20 cellular contexts compared by ENCODE assay signal in the genomic region with DNA sequence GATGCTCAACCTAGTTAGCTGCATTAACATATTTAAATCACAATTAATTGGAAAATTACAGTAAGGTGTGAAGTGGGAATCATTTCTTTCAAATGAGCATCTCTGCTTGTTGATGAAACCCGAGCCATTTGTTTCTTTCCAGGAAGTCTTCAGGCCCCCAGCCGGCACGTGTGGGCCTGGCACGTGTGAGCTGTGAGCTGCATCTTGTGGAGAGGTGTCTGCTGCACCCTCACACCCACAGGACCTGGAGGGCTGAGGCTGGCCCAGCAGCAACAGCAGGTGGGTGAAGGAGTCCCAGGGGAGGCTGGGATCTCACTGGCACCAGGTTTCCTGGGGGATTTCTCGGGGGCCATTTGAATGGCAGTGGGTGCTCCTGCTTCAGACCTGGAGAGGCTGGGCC.
A peak's percentile ranks its signal among the peaks of the same experiment; 100 is the strongest.
DNase-seq lines count a peak whose midpoint lies in the region; ATAC-seq and TF ChIP-seq lines count a peak whose summit lies in the region.
"Had no signal": no experiment of that assay in that cellular context is flagged by ENCODE, and none has a peak within 500 bp of the region (broad histone marks: within the 10 kb centered on the region; RNA-seq: fewer than 3 reads in every experiment).

No MANE protein-coding gene starts in this region.

- H3K4me1 ChIP-seq in GM23338 (ENCODE audit: insufficient read depth) (no peaks in the 10 kb centered on the region), upper lobe of right lung (no peaks in the 10 kb centered on the region), aorta (ENCODE audit: control insufficient read depth in 1 of 2, insufficient read depth in 2 of 2, low read length in 2 of 2) (no peaks in the 10 kb centered on the region)
- H3K4me1 ChIP-seq: Caco-2, HAP-1 had no signal

- H3K27ac ChIP-seq in GM23338 (ENCODE audit: low read depth), result no peak overlapping the region
- no peak overlapping the region for H3K27ac ChIP-seq in upper lobe of right lung
- H3K27ac ChIP-seq in aorta (ENCODE audit: low read depth in 1 of 2, low read length in 2 of 2), result no peak overlapping the region
- H3K27ac ChIP-seq: 22Rv1, BLaER1, C4-2B had no signal

- no peaks in the 10 kb centered on the region for H3K79me2 ChIP-seq in GM23338 (replicated peaks; ENCODE audit: insufficient read depth)

- H2AFZ ChIP-seq in GM23338, result 0 out of 2 replicates have a peak overlapping the region, but pooled peaks have one; percentile 5

- H3K9me3 ChIP-seq in upper lobe of right lung (no peaks in the 10 kb centered on the region), aorta (ENCODE audit: control insufficient read depth, low read length) (no peaks in the 10 kb centered on the region)
- H3K9me3 ChIP-seq: BLaER1, Caco-2, HAP-1 had no signal

- intact Hi-C loops in upper lobe of right lung (cut with DNase I) (no loop called here), aorta (cut with DNase I) (no loop called here)

- H4K20me1 ChIP-seq in GM23338 (replicated peaks; ENCODE audit: insufficient read depth), result no peaks in the 10 kb centered on the region
- H4K20me1 ChIP-seq: BLaER1 had no signal

- no peaks in the 10 kb centered on the region for H3K36me3 Mint-ChIP-seq in GM23338 (ENCODE audit: low read depth)
- H3K36me3 Mint-ChIP-seq: CD4-positive, CD25-positive, alpha-beta regulatory T cell; CD8-positive, alpha-beta T cell had no signal

- H3K9me3 Mint-ChIP-seq in GM23338, result no peaks in the 10 kb centered on the region; the same call in 2 of the 3 replicates
- H3K9me3 Mint-ChIP-seq: CD8-positive, alpha-beta T cell had no signal

- no peaks in the 10 kb centered on the region for H3K9me2 ChIP-seq in GM23338 (ENCODE audit: insufficient read depth)

- peak; percentile 9 for DNase-seq in DMS153 (lab: John Stamatoyannopoulos, UW)
- no peak for DNase-seq in DMS153 treated with DMSO at 0.1 percent for 48 hours (lab: John Stamatoyannopoulos, UW; ENCODE audit: unreplicated experiment)
- no peak for DNase-seq in GM23338 (ENCODE audit: low spot score)
- DNase-seq in NCI-H2171 treated with DMSO at 0.1 percent for 48 hours (lab: John Stamatoyannopoulos, UW), result peak; percentile 29
- DNase-seq in upper lobe of right lung, result peak; percentile 47
- DNase-seq in aorta, result no peak
- DNase-seq: Caco-2; CD4-positive, CD25-positive, alpha-beta regulatory T cell; CD8-positive, alpha-beta T cell; DMS53; DMS79 treated with DMSO at 0.1 percent for 48 hours; GF-D8; GOT3; HFFc6 had no signal

- peaks cover 7% of the 10 kb centered on the region for H3K27me3 Mint-ChIP-seq in GM23338 (ENCODE audit: insufficient read depth, low read depth, poor library complexity)
- H3K27me3 Mint-ChIP-seq: B cell had no signal

- no peak overlapping the region for H3K27ac Mint-ChIP-seq in GM23338
- H3K27ac Mint-ChIP-seq: B cell; CD4-positive, CD25-positive, alpha-beta regulatory T cell; CD8-positive, alpha-beta T cell; HFFc6 had no signal

- ATAC-seq in GM23338 (no peak; the same call in 2 of the 3 replicates), upper lobe of right lung (no peak), GM21447 (IDR thresholded peaks at IDR 0.05; ENCODE audit: unreplicated experiment) (no peak), aorta (ENCODE audit: low FRiP score) (no peak)
- ATAC-seq: CD8-positive, alpha-beta T cell had no signal

- H3K4me3 Mint-ChIP-seq in GM23338, result no peak overlapping the region
- H3K4me3 Mint-ChIP-seq: B cell; CD4-positive, CD25-positive, alpha-beta regulatory T cell; CD8-positive, alpha-beta T cell; HFFc6 had no signal

- H3K4me1 Mint-ChIP-seq in GM23338, result peaks cover 9% of the 10 kb centered on the region; the same call in 1 of the 3 replicates
- H3K4me1 Mint-ChIP-seq: B cell; CD4-positive, CD25-positive, alpha-beta regulatory T cell had no signal

- H3F3A ChIP-seq in GM23338 (replicated peaks; ENCODE audit: low read depth), result no peaks in the 10 kb centered on the region

- H3K4me2 ChIP-seq in GM23338, result no peak overlapping the region
- H3K4me2 ChIP-seq: BLaER1 had no signal

- WGBS in aorta, 2 donors, result 66 to 86% methylated on average over 5 of the region's 5 CpGs

- H3K27me3 ChIP-seq in GM23338 (ENCODE audit: insufficient read depth) (no peaks in the 10 kb centered on the region), upper lobe of right lung (no peaks in the 10 kb centered on the region), aorta (ENCODE audit: control insufficient read depth in 1 of 2, insufficient read depth in 2 of 2, low read length in 1 of 2) (no peaks in the 10 kb centered on the region)
- H3K27me3 ChIP-seq: BLaER1 had no signal

- no peak for TF ChIP-seq CTCF in GM23338 (conservative IDR thresholded peaks at IDR 0.05; ENCODE audit: low read depth in 2 of 2)
- TF ChIP-seq CTCF in upper lobe of right lung (IDR thresholded peaks at IDR 0.05), result no peak

- H3K36me3 ChIP-seq in GM23338 (ENCODE audit: insufficient read depth), result no peaks in the 10 kb centered on the region
- H3K36me3 ChIP-seq in upper lobe of right lung, result no peaks in the 10 kb centered on the region
- no peaks in the 10 kb centered on the region for H3K36me3 ChIP-seq in aorta (ENCODE audit: control insufficient read depth in 1 of 2, insufficient read depth in 2 of 2, low read length in 1 of 2)
- H3K36me3 ChIP-seq: BLaER1, HAP-1 had no signal

- H3K4me3 ChIP-seq in GM23338 (no peak overlapping the region), upper lobe of right lung (no peak overlapping the region), aorta (ENCODE audit: low read length in 2 of 2) (no peak overlapping the region)
- H3K4me3 ChIP-seq: BLaER1, HAP-1 had no signal

TF ChIP-seq in GM23338, 12 proteins besides CTCF, POLR2A, EP300 and RAD21:
- TF ChIP-seq CREB1 (CRISPR knock-in tag; IDR thresholded peaks at IDR 0.05; ENCODE audit: low read depth) (no peak), STAT1 (IDR thresholded peaks at IDR 0.05; ENCODE audit: unreplicated experiment) (no peak)
- TF ChIP-seq, protein P1, sequence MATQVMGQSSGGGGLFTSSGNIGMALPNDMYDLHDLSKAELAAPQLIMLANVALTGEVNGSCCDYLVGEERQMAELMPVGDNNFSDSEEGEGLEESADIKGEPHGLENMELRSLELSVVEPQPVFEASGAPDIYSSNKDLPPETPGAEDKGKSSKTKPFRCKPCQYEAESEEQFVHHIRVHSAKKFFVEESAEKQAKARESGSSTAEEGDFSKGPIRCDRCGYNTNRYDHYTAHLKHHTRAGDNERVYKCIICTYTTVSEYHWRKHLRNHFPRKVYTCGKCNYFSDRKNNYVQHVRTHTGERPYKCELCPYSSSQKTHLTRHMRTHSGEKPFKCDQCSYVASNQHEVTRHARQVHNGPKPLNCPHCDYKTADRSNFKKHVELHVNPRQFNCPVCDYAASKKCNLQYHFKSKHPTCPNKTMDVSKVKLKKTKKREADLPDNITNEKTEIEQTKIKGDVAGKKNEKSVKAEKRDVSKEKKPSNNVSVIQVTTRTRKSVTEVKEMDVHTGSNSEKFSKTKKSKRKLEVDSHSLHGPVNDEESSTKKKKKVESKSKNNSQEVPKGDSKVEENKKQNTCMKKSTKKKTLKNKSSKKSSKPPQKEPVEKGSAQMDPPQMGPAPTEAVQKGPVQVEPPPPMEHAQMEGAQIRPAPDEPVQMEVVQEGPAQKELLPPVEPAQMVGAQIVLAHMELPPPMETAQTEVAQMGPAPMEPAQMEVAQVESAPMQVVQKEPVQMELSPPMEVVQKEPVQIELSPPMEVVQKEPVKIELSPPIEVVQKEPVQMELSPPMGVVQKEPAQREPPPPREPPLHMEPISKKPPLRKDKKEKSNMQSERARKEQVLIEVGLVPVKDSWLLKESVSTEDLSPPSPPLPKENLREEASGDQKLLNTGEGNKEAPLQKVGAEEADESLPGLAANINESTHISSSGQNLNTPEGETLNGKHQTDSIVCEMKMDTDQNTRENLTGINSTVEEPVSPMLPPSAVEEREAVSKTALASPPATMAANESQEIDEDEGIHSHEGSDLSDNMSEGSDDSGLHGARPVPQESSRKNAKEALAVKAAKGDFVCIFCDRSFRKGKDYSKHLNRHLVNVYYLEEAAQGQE (IDR thresholded peaks at IDR 0.05; ENCODE audit: unreplicated experiment), result no peak

Comparison
In these comparisons a context has a peak if more than half of its experiments do, and no peak if none do; other contexts are left out.
1. DNase-seq: peak in DMS153 (single experiment), NCI-H2171 treated with DMSO at 0.1 percent for 48 hours (single experiment) and upper lobe of right lung (single experiment); none in DMS153 treated with DMSO at 0.1 percent for 48 hours (single experiment), GM23338 (single experiment) and aorta (0 of 2).